In genomic region chrX:65528293-65528692, GRCh38 we compare ENCODE assay signal across 18 cellular contexts.
"Had no signal": no experiment of that assay in that cellular context is flagged by ENCODE, and none has a peak within 500 bp of the region (broad histone marks: within the 10 kb centered on the region; RNA-seq: fewer than 3 reads in every experiment).

No MANE protein-coding gene starts in this region.

- H3K27me3 ChIP-seq: body of pancreas, ovary had no signal

- H3K27ac ChIP-seq: adrenal gland, body of pancreas, coronary artery, dorsolateral prefrontal cortex, ovary, skin epidermis, thoracic aorta had no signal

- H3K27ac Mint-ChIP-seq: activated CD4-positive, alpha-beta memory T cell treated with anti-CD3 and anti-CD28 coated beads for 36 hours; activated naive CD4-positive, alpha-beta T cell treated with anti-CD3 and anti-CD28 coated beads for 36 hours; activated naive CD8-positive, alpha-beta T cell treated with anti-CD3 and anti-CD28 coated beads for 36 hours; activated T-helper 1 cell treated with anti-CD3 and anti-CD28 coated beads, Interleukin-12 subunit alpha, Interleukin-12 subunit beta, Interleukin-2, Interleukin-4 antibody, amounts not matched to agents 30 ng/mL and 10 ng/mL and 1 ng/mL, durations not matched to agents 14 hours and 24 hours and 36 hours; progenitor cell of endocrine pancreas; stimulated activated effector memory CD8-positive, alpha-beta T cell treated with anti-CD3 and anti-CD28 coated beads, Interleukin-12 subunit alpha, Interleukin-12 subunit beta, amount 100 ng/mL, for 72 hours; stimulated activated naive CD8-positive, alpha-beta T cell treated with anti-CD3 and anti-CD28 coated beads, Interleukin-15, Interleukin-2, amounts not matched to agents 100 ng/mL and 50 ng/mL, for 24 hours had no signal

- ATAC-seq: body of pancreas; stimulated activated effector memory CD8-positive, alpha-beta T cell treated with anti-CD3 and anti-CD28 coated beads, Interleukin-12 subunit alpha, Interleukin-12 subunit beta, amount 100 ng/mL, for 72 hours had no signal

- H3K9me3 ChIP-seq: adrenal gland, body of pancreas, ovary, thoracic aorta had no signal

- H3K4me3 Mint-ChIP-seq: activated CD4-positive, alpha-beta memory T cell treated with anti-CD3 and anti-CD28 coated beads for 36 hours; activated CD4-positive, alpha-beta T cell treated with anti-CD3 and anti-CD28 coated beads, Interleukin-2, amount 10 ng/mL, durations not matched to agents 24 days and 14 days; activated naive CD4-positive, alpha-beta T cell treated with anti-CD3 and anti-CD28 coated beads for 36 hours; activated naive CD8-positive, alpha-beta T cell treated with anti-CD3 and anti-CD28 coated beads for 36 hours; activated T-helper 1 cell treated with anti-CD3 and anti-CD28 coated beads, Interleukin-12 subunit alpha, Interleukin-12 subunit beta, Interleukin-2, Interleukin-4 antibody, amounts not matched to agents 30 ng/mL and 10 ng/mL and 1 ng/mL, durations not matched to agents 14 hours and 24 hours and 36 hours; effector memory CD8-positive, alpha-beta T cell; naive thymus-derived CD4-positive, alpha-beta T cell; stimulated activated effector memory CD8-positive, alpha-beta T cell treated with anti-CD3 and anti-CD28 coated beads, Interleukin-12 subunit alpha, Interleukin-12 subunit beta, amount 100 ng/mL, for 72 hours; stimulated activated naive CD8-positive, alpha-beta T cell treated with anti-CD3 and anti-CD28 coated beads, Interleukin-15, Interleukin-2, amounts not matched to agents 100 ng/mL and 50 ng/mL, for 24 hours had no signal

- H3K36me3 ChIP-seq: ovary, thoracic aorta had no signal

- H3K4me3 ChIP-seq: adrenal gland, body of pancreas, coronary artery, dorsolateral prefrontal cortex, ovary, skin epidermis, thoracic aorta had no signal

- DNase-seq: hippocampal formation had no signal

- H3K27me3 Mint-ChIP-seq: activated CD4-positive, alpha-beta memory T cell treated with anti-CD3 and anti-CD28 coated beads for 36 hours; activated CD4-positive, alpha-beta T cell treated with anti-CD3 and anti-CD28 coated beads, Interleukin-2, amount 10 ng/mL, durations not matched to agents 24 days and 14 days; activated naive CD8-positive, alpha-beta T cell treated with anti-CD3 and anti-CD28 coated beads for 36 hours; effector memory CD8-positive, alpha-beta T cell; naive thymus-derived CD4-positive, alpha-beta T cell; progenitor cell of endocrine pancreas; stimulated activated naive CD8-positive, alpha-beta T cell treated with anti-CD3 and anti-CD28 coated beads, Interleukin-15, Interleukin-2, amounts not matched to agents 100 ng/mL and 50 ng/mL, for 24 hours had no signal
